13 cellular contexts compared by ENCODE assay signal in genomic region chr20:23114018-23114417, GRCh38. TPM values are rescaled to one million over a fixed set of nuclear protein-coding genes. Genes with fewer than 3 reads are reported as not detected.
A peak's percentile ranks its signal among the peaks of the same experiment; 100 is the strongest.
DNase-seq lines count a peak whose midpoint lies in the region; ATAC-seq, FAIRE-seq and TF ChIP-seq lines count a peak whose summit lies in the region.
"Had no signal": no experiment of that assay in that cellular context is flagged by ENCODE, and none has a peak within 500 bp of the region (broad histone marks: within the 10 kb centered on the region; RNA-seq: fewer than 3 reads in every experiment).

No MANE protein-coding gene starts in this region.

- CTCF ChIA-PET in endothelial cell of umbilical vein (lab: Charles Lee): interaction anchor here (0.6 to 1.7 kb wide), 2 partner anchors 11 to 31 kb away, joined by 3 to 6 read pairs; no protein-coding TSS in a partner anchor
- CTCF ChIA-PET in naive thymus-derived CD4-positive, alpha-beta T cell (lab: Charles Lee): no interaction called here

- H3K4me2 ChIP-seq in endothelial cell of umbilical vein (ENCODE audit: insufficient read depth, low read length): no peak overlapping the region

- no peak overlapping the region for H3K4me3 Mint-ChIP-seq in naive thymus-derived CD4-positive, alpha-beta T cell
- H3K4me3 Mint-ChIP-seq: activated CD8-positive, alpha-beta memory T cell treated with anti-CD3 and anti-CD28 coated beads, Interleukin-2, amount 10 ng/mL, durations not matched to agents 7 days and 5 days had no signal

- TF ChIP-seq CTCF in endothelial cell of umbilical vein (IDR thresholded peaks at IDR 0.05; ENCODE audit: extremely low read depth in 1 of 2, insufficient read depth in 1 of 2, low read depth in 1 of 2, low read length in 2 of 2): no peak

- H3K27ac Mint-ChIP-seq in naive thymus-derived CD4-positive, alpha-beta T cell: no peak overlapping the region
- H3K27ac Mint-ChIP-seq: activated CD8-positive, alpha-beta memory T cell treated with anti-CD3 and anti-CD28 coated beads, Interleukin-2, amount 10 ng/mL, durations not matched to agents 7 days and 5 days had no signal

- dilution Hi-C loops in endothelial cell of umbilical vein (cut with MboI; ENCODE audit: extremely low pct_ligation_motif_present, low sequenced_read_pairs): no loop called here

- no peaks in the 10 kb centered on the region for H3K79me2 ChIP-seq in endothelial cell of umbilical vein (ENCODE audit: control insufficient read depth, insufficient read depth, low read length)

- intact Hi-C loops in endothelial cell of umbilical vein (cut with micrococcal nuclease): no loop called here
- intact Hi-C loops in naive thymus-derived CD4-positive, alpha-beta T cell (cut with micrococcal nuclease): no loop called here

- no peaks in the 10 kb centered on the region for H3K4me1 ChIP-seq in endothelial cell of umbilical vein (ENCODE audit: control insufficient read depth, extremely low read depth, insufficient read depth, low read length)
- no peaks in the 10 kb centered on the region for H3K4me1 ChIP-seq in naive thymus-derived CD4-positive, alpha-beta T cell (ENCODE audit: control insufficient read depth in 2 of 2, insufficient read depth in 2 of 2, low read length in 2 of 2)

- BruUV-seq in endothelial cell of umbilical vein (replicated peaks; lab: Mats Ljungman, UMichigan): no TSS peak

- H3K4me3 ChIP-seq in endothelial cell of umbilical vein (replicated peaks in 1 of 3; ENCODE audit: insufficient read depth in 1 of 3, low read depth in 1 of 3, low read length in 3 of 3): no peak overlapping the region
- no peak overlapping the region for H3K4me3 ChIP-seq in naive thymus-derived CD4-positive, alpha-beta T cell (ENCODE audit: low read length)
- H3K4me3 ChIP-seq: vagina had no signal

- H4K20me1 ChIP-seq in endothelial cell of umbilical vein (replicated peaks; ENCODE audit: control insufficient read depth, extremely low read depth, insufficient read depth, low read length): no peaks in the 10 kb centered on the region

- no peaks in the 10 kb centered on the region for H3K36me3 ChIP-seq in endothelial cell of umbilical vein (ENCODE audit: control insufficient read depth in 2 of 2, extremely low read depth in 1 of 2, insufficient read depth in 2 of 2, low read length in 2 of 2)
- no peaks in the 10 kb centered on the region for H3K36me3 ChIP-seq in naive thymus-derived CD4-positive, alpha-beta T cell (ENCODE audit: control insufficient read depth in 2 of 3, insufficient read depth in 3 of 3, low read length in 3 of 3)
- H3K36me3 ChIP-seq: vagina had no signal

- H3K9me3 Mint-ChIP-seq in naive thymus-derived CD4-positive, alpha-beta T cell: no peaks in the 10 kb centered on the region

- no peak overlapping the region for H3K9ac ChIP-seq in endothelial cell of umbilical vein (replicated peaks; ENCODE audit: extremely low read depth, insufficient read depth, low read length)

- no peaks in the 10 kb centered on the region for H3K9me3 ChIP-seq in endothelial cell of umbilical vein (replicated peaks; ENCODE audit: control insufficient read depth, insufficient read depth, low read length)
- no peaks in the 10 kb centered on the region for H3K9me3 ChIP-seq in naive thymus-derived CD4-positive, alpha-beta T cell (ENCODE audit: control insufficient read depth in 2 of 3, low read length in 3 of 3)
- H3K9me3 ChIP-seq: vagina had no signal

- DNase-seq in Ammon's horn (ENCODE audit: low spot score): peak; percentile 70
- DNase-seq in MV-4-11 (lab: John Stamatoyannopoulos, UW): peak; percentile 62
- DNase-seq in endothelial cell of umbilical vein (ENCODE audit: low read depth, low spot score): no peak
- no peak for DNase-seq in naive thymus-derived CD4-positive, alpha-beta T cell
- no peak for DNase-seq in stimulated activated naive CD4-positive, alpha-beta T cell treated with Interleukin-2 at 50 U/mL for 16 hours (lab: John Stamatoyannopoulos, UW)
- DNase-seq in activated T-cell treated with anti-CD3 and anti-CD28 coated beads, Interleukin-2, amount 50 U/mL, for 48 hours: no peak
- DNase-seq in stimulated activated CD4-positive, alpha-beta T cell treated with anti-CD3 and anti-CD28 coated beads, Interleukin-12 subunit alpha, Interleukin-12 subunit beta, amount 100 ng/mL, for 4 hours: no peak
- DNase-seq: activated CD8-positive, alpha-beta memory T cell treated with anti-CD3 and anti-CD28 coated beads, Interleukin-2, amount 10 ng/mL, durations not matched to agents 7 days and 5 days; activated naive CD4-positive, alpha-beta T cell; NCI-H1092 had no signal

- H3K27me3 ChIP-seq in endothelial cell of umbilical vein (ENCODE audit: control insufficient read depth in 2 of 2, insufficient read depth in 2 of 2, low read length in 2 of 2): no peaks in the 10 kb centered on the region
- no peaks in the 10 kb centered on the region for H3K27me3 ChIP-seq in naive thymus-derived CD4-positive, alpha-beta T cell (ENCODE audit: control insufficient read depth in 2 of 2, insufficient read depth in 2 of 2, low read length in 2 of 2)
- H3K27me3 ChIP-seq: vagina had no signal

- POLR2A ChIA-PET in endothelial cell of umbilical vein (lab: Charles Lee): no interaction called here
- POLR2A ChIA-PET in naive thymus-derived CD4-positive, alpha-beta T cell (lab: Charles Lee): no interaction called here

- no peak for TF ChIP-seq POLR2A in endothelial cell of umbilical vein (IDR thresholded peaks at IDR 0.05; ENCODE audit: low read depth, low read length)

- ATAC-seq in naive thymus-derived CD4-positive, alpha-beta T cell: peak; percentile 15
- no peak for ATAC-seq in GM19023 (IDR thresholded peaks at IDR 0.05; ENCODE audit: unreplicated experiment)
- ATAC-seq: activated CD8-positive, alpha-beta memory T cell treated with anti-CD3 and anti-CD28 coated beads, Interleukin-2, amount 10 ng/mL, durations not matched to agents 7 days and 5 days had no signal

- H3K9me1 ChIP-seq in endothelial cell of umbilical vein (replicated peaks; ENCODE audit: control insufficient read depth, extremely low read depth, insufficient read depth, low read length): no peaks in the 10 kb centered on the region

- peak; percentile 28 for FAIRE-seq in endothelial cell of umbilical vein (lab: Jason Lieb, UNC)

- no peak overlapping the region for H2AFZ ChIP-seq in endothelial cell of umbilical vein (ENCODE audit: low read depth, low read length)

- H3K36me3 Mint-ChIP-seq in naive thymus-derived CD4-positive, alpha-beta T cell: no peaks in the 10 kb centered on the region
- H3K36me3 Mint-ChIP-seq: activated CD8-positive, alpha-beta memory T cell treated with anti-CD3 and anti-CD28 coated beads, Interleukin-2, amount 10 ng/mL, durations not matched to agents 7 days and 5 days had no signal

- H3K27ac ChIP-seq in endothelial cell of umbilical vein (ENCODE audit: insufficient read depth, low read depth, low read length): no peak overlapping the region
- no peak overlapping the region for H3K27ac ChIP-seq in naive thymus-derived CD4-positive, alpha-beta T cell (ENCODE audit: low read depth, low read length)
- H3K27ac ChIP-seq: vagina, VCaP had no signal

- peaks cover 0 to 7% (median 0%) of the 10 kb centered on the region in 5 donors for H3K27me3 Mint-ChIP-seq in naive thymus-derived CD4-positive, alpha-beta T cell
- H3K27me3 Mint-ChIP-seq: activated CD8-positive, alpha-beta memory T cell treated with anti-CD3 and anti-CD28 coated beads, Interleukin-2, amount 10 ng/mL, durations not matched to agents 7 days and 5 days had no signal

- peaks cover 0 to 5% (median 0%) of the 10 kb centered on the region in 7 donors for H3K4me1 Mint-ChIP-seq in naive thymus-derived CD4-positive, alpha-beta T cell
- H3K4me1 Mint-ChIP-seq: activated CD8-positive, alpha-beta memory T cell treated with anti-CD3 and anti-CD28 coated beads, Interleukin-2, amount 10 ng/mL, durations not matched to agents 7 days and 5 days had no signal

TF ChIP-seq in endothelial cell of umbilical vein, 7 proteins besides CTCF, POLR2A, EP300 and RAD21:
- TF ChIP-seq MAX (IDR thresholded peaks at IDR 0.05; ENCODE audit: insufficient read depth, insufficient read length) (no peak), FOS (IDR thresholded peaks at IDR 0.05; ENCODE audit: borderline replicate concordance, insufficient read depth, low read length) (no peak)

RNA-seq across cellular contexts. Expression of gene CD93, which starts 27.9 kb away (rescaled TPM):
- 346 and 413 TPM in 2 replicates for total RNA-seq in endothelial cell of umbilical vein
- 180 and 182 TPM in 2 replicates for polyA plus RNA-seq in endothelial cell of umbilical vein
- polyA plus RNA-seq in endothelial cell of umbilical vein (2011; cell fraction: cytosol; rRNA removed): 161 TPM in 2 replicates
- polyA plus RNA-seq in endothelial cell of umbilical vein (2011; cell fraction: nucleus; rRNA removed): 223 and 228 TPM in 2 replicates
- 238 and 281 TPM in 2 replicates for polyA plus RNA-seq in endothelial cell of umbilical vein (2012)
- 380 and 445 TPM in 2 replicates for polyA minus RNA-seq in endothelial cell of umbilical vein
- polyA minus RNA-seq in endothelial cell of umbilical vein (2011; cell fraction: cytosol; rRNA and poly(A)+ RNA removed): not detected
- polyA minus RNA-seq in endothelial cell of umbilical vein (2011; cell fraction: nucleus; rRNA and poly(A)+ RNA removed): 156 and 158 TPM in 2 replicates
- 10 to 100 TPM in 1 of 5 experiments, 1 to 10 TPM in 2, under 1 TPM in 2; 0.32 to 61.2 (median 4.6) TPM for total RNA-seq in naive thymus-derived CD4-positive, alpha-beta T cell
- polyA plus RNA-seq in naive thymus-derived CD4-positive, alpha-beta T cell: under 1 TPM in 1 of 2 donors, not detected in 1; 0.02 TPM

Comparison
In these comparisons a context has a peak if more than half of its experiments do, and no peak if none do; other contexts are left out.
1. DNase-seq: peak in Ammon's horn (single experiment) and MV-4-11 (single experiment); none in endothelial cell of umbilical vein (single experiment), naive thymus-derived CD4-positive, alpha-beta T cell (0 of 9), stimulated activated naive CD4-positive, alpha-beta T cell treated with Interleukin-2 at 50 U/mL for 16 hours (single experiment), activated T-cell treated with anti-CD3 and anti-CD28 coated beads, Interleukin-2, amount 50 U/mL, for 48 hours (0 of 2) and stimulated activated CD4-positive, alpha-beta T cell treated with anti-CD3 and anti-CD28 coated beads, Interleukin-12 subunit alpha, Interleukin-12 subunit beta, amount 100 ng/mL, for 4 hours (single experiment).